15 cellular contexts compared by ENCODE assay signal in the genomic region with DNA sequence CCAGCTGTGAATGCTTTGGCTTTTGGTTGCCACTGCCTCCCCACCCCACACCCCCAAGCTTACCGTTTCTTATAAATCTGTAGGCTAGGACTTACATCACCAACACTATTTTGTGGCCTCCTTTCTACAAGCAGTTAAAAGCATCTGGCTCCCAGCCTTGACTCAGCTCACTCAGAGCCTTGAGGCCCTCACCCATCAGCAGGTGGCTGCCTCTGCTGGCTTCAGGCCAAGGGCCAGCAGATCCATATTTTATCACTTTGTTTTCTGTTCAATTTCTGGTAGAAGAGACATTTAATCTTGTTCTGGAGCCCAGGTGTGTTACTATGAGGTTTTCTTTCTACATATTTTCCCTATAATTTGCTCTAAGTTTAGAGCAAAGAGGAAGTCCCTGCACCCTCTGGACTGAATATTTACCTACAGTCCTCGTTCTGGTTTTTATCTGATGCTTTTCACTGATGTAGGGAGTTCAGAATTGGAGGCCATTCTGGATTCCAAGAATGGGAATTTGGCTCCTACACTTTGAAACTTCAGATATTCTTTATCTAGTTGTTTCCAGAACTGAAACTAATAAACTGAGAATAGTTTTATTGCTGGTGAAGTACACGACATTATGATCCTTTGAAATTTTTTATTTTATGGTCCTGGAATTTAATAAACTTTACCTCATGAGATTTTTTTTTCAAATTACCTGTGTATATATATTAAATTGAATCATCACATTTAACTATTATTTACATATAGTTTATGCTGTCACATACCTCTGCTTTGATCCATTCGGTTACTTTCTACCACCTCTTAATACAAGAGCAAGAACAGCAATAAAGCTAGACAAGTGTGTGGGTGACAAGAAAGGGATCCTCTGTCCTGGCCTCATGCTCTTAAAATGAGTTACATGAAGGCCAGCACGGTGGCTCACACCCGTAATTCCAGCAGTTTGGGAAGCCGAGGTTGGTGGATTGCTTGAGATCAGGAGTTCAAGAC. TPM values are rescaled to one million over a fixed set of nuclear protein-coding genes. Genes with fewer than 3 reads are reported as not detected.
"Had no signal": no experiment of that assay in that cellular context is flagged by ENCODE, and none has a peak within 500 bp of the region (broad histone marks: within the 10 kb centered on the region; RNA-seq: fewer than 3 reads in every experiment).

No MANE protein-coding gene starts in this region.

- ATAC-seq: activated T-helper 17 cell treated with anti-CD3 and anti-CD28 coated beads, Interleukin-2, amount 50 U/mL, for 72 hours; right lobe of liver had no signal

- H3K9me3 Mint-ChIP-seq: activated T-helper 17 cell treated with anti-CD3 and anti-CD28 coated beads, Interleukin-2, amount 50 U/mL, for 72 hours had no signal

- H3K36me3 ChIP-seq: ovary, right lobe of liver, stomach, thoracic aorta had no signal

- H3K4me1 ChIP-seq: right lobe of liver, stomach had no signal

- H3K27ac Mint-ChIP-seq: activated T-helper 17 cell treated with anti-CD3 and anti-CD28 coated beads, Interleukin-2, amount 50 U/mL, for 72 hours had no signal

- H3K4me3 Mint-ChIP-seq: activated T-helper 17 cell treated with anti-CD3 and anti-CD28 coated beads, Interleukin-2, amount 50 U/mL, for 72 hours; neural crest cell had no signal

- H3K4me3 ChIP-seq: ovary, right lobe of liver, stomach, thoracic aorta had no signal

- H3K27me3 ChIP-seq: ovary, right lobe of liver, stomach had no signal

- H3K4me1 Mint-ChIP-seq: activated T-helper 17 cell treated with anti-CD3 and anti-CD28 coated beads, Interleukin-2, amount 50 U/mL, for 72 hours; neural crest cell had no signal

- H3K27ac ChIP-seq: ovary, right lobe of liver, stomach, thoracic aorta had no signal

- H3K9me3 ChIP-seq: ovary, right lobe of liver, stomach, thoracic aorta had no signal

- DNase-seq: activated naive CD4-positive, alpha-beta T cell treated with Interleukin-2 at 50 U/mL for 16 hours; activated T-cell treated with anti-CD3 and anti-CD28 coated beads for 4 hours; aorta; effector memory CD4-positive, alpha-beta T cell; foreskin fibroblast; glutamatergic neuron; hypothalamus; ovary; right lobe of liver; stimulated activated CD4-positive, alpha-beta T cell treated with anti-CD3 and anti-CD28 coated beads, Interleukin-1b, Interleukin-23, amount 100 ng/mL, for 48 hours; stomach; T-helper 9 cell had no signal

RNA-seq across cellular contexts. Expression of gene PLBD1, which starts 22.2 kb away (rescaled TPM):
- total RNA-seq: activated T-helper 17 cell treated with anti-CD3 and anti-CD28 coated beads, Interleukin-2, amount 50 U/mL, for 72 hours had no signal
